Comparison of ENCODE assay signal across 13 cellular contexts in genomic region chr5:95864456-95864855, GRCh38.
"Had no signal": no experiment of that assay in that cellular context is flagged by ENCODE, and none has a peak within 500 bp of the region (broad histone marks: within the 10 kb centered on the region; RNA-seq: fewer than 3 reads in every experiment).

No MANE protein-coding gene starts in this region.

- ATAC-seq: activated CD4-positive, CD25-positive, alpha-beta regulatory T cell treated with anti-CD3 and anti-CD28 coated beads, Interleukin-2, amount 50 U/mL, for 24 hours; activated CD8-positive, alpha-beta memory T cell treated with anti-CD3 and anti-CD28 coated beads, Interleukin-2, amount 10 ng/mL, durations not matched to agents 7 days and 5 days; gastroesophageal sphincter had no signal

- DNase-seq: activated CD4-positive, alpha-beta T cell treated with anti-CD3 and anti-CD28 coated beads, Interleukin-2, amount 50 U/mL, for 48 hours; activated CD8-positive, alpha-beta memory T cell treated with anti-CD3 and anti-CD28 coated beads, Interleukin-2, amount 10 ng/mL, durations not matched to agents 7 days and 5 days; activated gamma-delta T cell treated with Interleukin-2 at 50 U/mL for 16 hours; activated naive CD8-positive, alpha-beta T cell treated with anti-CD3 and anti-CD28 coated beads for 36 hours; kidney; left ventricle myocardium inferior; mesendoderm; SW 1271; thyroid gland had no signal

- H3K27me3 ChIP-seq: ascending aorta, cardiac muscle cell, gastroesophageal sphincter, thyroid gland had no signal

- H3K27ac ChIP-seq: gastroesophageal sphincter, left ventricle myocardium inferior, thyroid gland had no signal

- H3K9me3 ChIP-seq: ascending aorta, gastroesophageal sphincter, left ventricle myocardium inferior, thyroid gland had no signal

- H3K4me3 ChIP-seq: ascending aorta, cardiac muscle cell, gastroesophageal sphincter, left ventricle myocardium inferior, thyroid gland had no signal

- H3K36me3 ChIP-seq: ascending aorta, cardiac muscle cell, gastroesophageal sphincter, left ventricle myocardium inferior, thyroid gland had no signal
